8 cellular contexts compared by ENCODE assay signal in the genomic region with DNA sequence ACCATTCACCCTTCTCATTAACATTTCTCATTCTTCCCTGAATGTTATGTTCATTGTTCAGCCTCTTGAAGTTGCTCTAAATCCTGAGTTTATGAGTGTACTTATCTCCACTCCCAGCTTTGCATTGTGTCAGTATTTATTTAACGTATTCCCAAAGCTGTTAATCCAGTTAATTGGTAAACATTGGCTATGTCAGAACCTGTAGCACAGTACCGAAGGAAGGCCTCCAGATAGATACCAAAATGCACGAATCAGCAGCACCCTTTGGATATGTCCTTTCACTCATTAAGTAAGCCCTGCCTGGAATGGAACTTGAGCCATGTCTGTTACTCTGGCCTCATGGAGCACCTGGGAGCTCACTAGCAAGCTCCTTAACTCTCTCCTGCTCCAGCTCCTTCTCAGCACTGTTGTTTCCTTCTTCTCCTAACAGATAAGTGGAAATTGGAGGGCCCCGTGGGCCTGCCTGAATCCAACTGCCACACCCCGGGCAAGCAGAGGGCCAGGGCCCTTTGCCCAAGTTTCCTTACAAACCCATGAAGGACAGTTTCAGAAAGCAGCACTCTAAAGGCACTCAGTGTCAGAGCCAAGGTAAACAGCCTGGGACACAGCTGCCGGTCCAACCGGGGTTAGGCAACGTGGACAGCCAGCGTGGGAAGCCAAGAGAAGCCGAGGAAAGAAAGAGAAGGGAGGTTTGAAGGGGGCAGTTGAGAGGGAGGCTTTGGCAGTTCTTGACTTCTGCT.
DNase-seq lines count a peak whose midpoint lies in the region; ATAC-seq and TF ChIP-seq lines count a peak whose summit lies in the region.

No MANE protein-coding gene starts in this region.

- H2AFZ ChIP-seq in PC-3 (ENCODE audit: low read length) = peak overlapping the region; percentile 22; the same call in 1 of the 2 replicates

- CTCF ChIA-PET in PC-3 (lab: Charles Lee) = no interaction called here

- H3K27ac ChIP-seq in PC-3 (ENCODE audit: low read length) (peak overlapping the region; percentile 93), stomach smooth muscle (ENCODE audit: low read length) (peak overlapping the region; percentile 69)

- H3K27me3 ChIP-seq in PC-3 (ENCODE audit: low read length) (no peaks in the 10 kb centered on the region), stomach smooth muscle (ENCODE audit: control insufficient read depth in 1 of 2, insufficient read depth in 2 of 2, low read length in 2 of 2) (no peaks in the 10 kb centered on the region)

- H3K9ac ChIP-seq in PC-3 (ENCODE audit: low read length) (peak overlapping the region; percentile 65), stomach smooth muscle (ENCODE audit: low read length in 2 of 2) (no peak overlapping the region)

- H3K9me3 ChIP-seq in PC-3 (ENCODE audit: low read length) (no peaks in the 10 kb centered on the region), stomach smooth muscle (ENCODE audit: control insufficient read depth in 2 of 2, low read length in 2 of 2) (no peaks in the 10 kb centered on the region)

- no peak overlapping the region for H3K4me3 ChIP-seq in LNCaP clone FGC (ENCODE audit: low read depth, low read length)
- H3K4me3 ChIP-seq in PC-3 (ENCODE audit: low read length) = no peak overlapping the region
- H3K4me3 ChIP-seq in stomach smooth muscle (ENCODE audit: low read length in 2 of 2) = peak overlapping the region in 1 of 2 donors; percentile 24

- no peak for TF ChIP-seq CTCF in LNCaP clone FGC (IDR thresholded peaks at IDR 0.05; ENCODE audit: control insufficient read depth, extremely low read depth, insufficient read depth)
- TF ChIP-seq CTCF in PC-3 (conservative IDR thresholded peaks at IDR 0.05; ENCODE audit: low read depth, low read length) = no peak

- no TSS peak for BruUV-seq in PC-3 (replicated peaks; lab: Mats Ljungman, UMichigan)

- no peaks in the 10 kb centered on the region for H3F3A ChIP-seq in PC-3 (ENCODE audit: low read length, unreplicated experiment)

- no peaks in the 10 kb centered on the region for H4K20me1 ChIP-seq in PC-3 (ENCODE audit: low read length)

- DNase-seq in LNCaP clone FGC (ENCODE audit: low read depth) = peak; percentile 98
- peak; percentile 67 for DNase-seq in PC-3
- peak; percentile 79 for DNase-seq in left cardiac atrium
- no peak for DNase-seq in SW480 (ENCODE audit: low spot score)

- H3K4me2 ChIP-seq in PC-3 (ENCODE audit: low read length) = peak overlapping the region; percentile 50

- POLR2A ChIA-PET in PC-3 (lab: Charles Lee; ENCODE audit: unreplicated experiment) = interaction anchor here (0.5 to 1.0 kb wide), 4 partner anchors 30 to 218 kb away, joined by 3 to 10 read pairs (median 6); no protein-coding TSS in a partner anchor

- H3K9me2 ChIP-seq in PC-3 (replicated peaks; ENCODE audit: low read length) = no peaks in the 10 kb centered on the region

- H3K79me2 ChIP-seq in PC-3 (ENCODE audit: low read length) = no peaks in the 10 kb centered on the region

- peaks cover 42% of the 10 kb centered on the region for H3K4me1 ChIP-seq in PC-3 (ENCODE audit: insufficient read depth, low read length)
- H3K4me1 ChIP-seq in stomach smooth muscle (ENCODE audit: control insufficient read depth, insufficient read depth, low read length) = peaks cover 21% of the 10 kb centered on the region

- peak; percentile 70 for ATAC-seq in PC-3
- ATAC-seq in left cardiac atrium = peak; percentile 86 to 92
- ATAC-seq in GM21825 (IDR thresholded peaks at IDR 0.05; ENCODE audit: unreplicated experiment) = no peak
- ATAC-seq in GM19452 (IDR thresholded peaks at IDR 0.05; ENCODE audit: unreplicated experiment) = no peak
- ATAC-seq in HG03175 (IDR thresholded peaks at IDR 0.05; ENCODE audit: unreplicated experiment) = no peak

- intact Hi-C loops in PC-3 (cut with micrococcal nuclease) = loop anchor here (2.0 kb wide), 2 partner anchors 58 to 76 kb away; no protein-coding TSS in a partner anchor
- intact Hi-C loops in left cardiac atrium (cut with DNase I) = no loop called here

- no peaks in the 10 kb centered on the region for H3K36me3 ChIP-seq in PC-3 (ENCODE audit: low read depth, low read length)
- H3K36me3 ChIP-seq in stomach smooth muscle (ENCODE audit: control insufficient read depth in 2 of 2, insufficient read depth in 2 of 2, low read length in 2 of 2) = no peaks in the 10 kb centered on the region

Comparison
In these comparisons a context has a peak if more than half of its experiments do, and no peak if none do; other contexts are left out.
1. ATAC-seq: peak in PC-3 (single experiment) and left cardiac atrium (2 of 2); none in GM21825 (single experiment), GM19452 (single experiment) and HG03175 (single experiment).